ENCODE assay signal across 1 cellular context in genomic region chr6:3364391-3364790, GRCh38.
TF ChIP-seq lines count a peak whose summit lies in the region.

No MANE protein-coding gene starts in this region.

TF ChIP-seq in HepG2, 621 proteins besides CTCF, POLR2A, EP300 and RAD21 (continued from another document and continues in another):
- TF ChIP-seq, protein P1, sequence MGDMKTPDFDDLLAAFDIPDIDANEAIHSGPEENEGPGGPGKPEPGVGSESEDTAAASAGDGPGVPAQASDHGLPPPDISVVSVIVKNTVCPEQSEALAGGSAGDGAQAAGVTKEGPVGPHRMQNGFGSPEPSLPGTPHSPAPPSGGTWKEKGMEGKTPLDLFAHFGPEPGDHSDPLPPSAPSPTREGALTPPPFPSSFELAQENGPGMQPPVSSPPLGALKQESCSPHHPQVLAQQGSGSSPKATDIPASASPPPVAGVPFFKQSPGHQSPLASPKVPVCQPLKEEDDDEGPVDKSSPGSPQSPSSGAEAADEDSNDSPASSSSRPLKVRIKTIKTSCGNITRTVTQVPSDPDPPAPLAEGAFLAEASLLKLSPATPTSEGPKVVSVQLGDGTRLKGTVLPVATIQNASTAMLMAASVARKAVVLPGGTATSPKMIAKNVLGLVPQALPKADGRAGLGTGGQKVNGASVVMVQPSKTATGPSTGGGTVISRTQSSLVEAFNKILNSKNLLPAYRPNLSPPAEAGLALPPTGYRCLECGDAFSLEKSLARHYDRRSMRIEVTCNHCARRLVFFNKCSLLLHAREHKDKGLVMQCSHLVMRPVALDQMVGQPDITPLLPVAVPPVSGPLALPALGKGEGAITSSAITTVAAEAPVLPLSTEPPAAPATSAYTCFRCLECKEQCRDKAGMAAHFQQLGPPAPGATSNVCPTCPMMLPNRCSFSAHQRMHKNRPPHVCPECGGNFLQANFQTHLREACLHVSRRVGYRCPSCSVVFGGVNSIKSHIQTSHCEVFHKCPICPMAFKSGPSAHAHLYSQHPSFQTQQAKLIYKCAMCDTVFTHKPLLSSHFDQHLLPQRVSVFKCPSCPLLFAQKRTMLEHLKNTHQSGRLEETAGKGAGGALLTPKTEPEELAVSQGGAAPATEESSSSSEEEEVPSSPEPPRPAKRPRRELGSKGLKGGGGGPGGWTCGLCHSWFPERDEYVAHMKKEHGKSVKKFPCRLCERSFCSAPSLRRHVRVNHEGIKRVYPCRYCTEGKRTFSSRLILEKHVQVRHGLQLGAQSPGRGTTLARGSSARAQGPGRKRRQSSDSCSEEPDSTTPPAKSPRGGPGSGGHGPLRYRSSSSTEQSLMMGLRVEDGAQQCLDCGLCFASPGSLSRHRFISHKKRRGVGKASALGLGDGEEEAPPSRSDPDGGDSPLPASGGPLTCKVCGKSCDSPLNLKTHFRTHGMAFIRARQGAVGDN (CRISPR knock-in tag; IDR thresholded peaks at IDR 0.05), result peak; percentile 56
- TF ChIP-seq ATF1 (CRISPR knock-in tag; IDR thresholded peaks at IDR 0.05), result peak; percentile 49; the same call in 1 of the 2 replicates
- TF ChIP-seq SRSF1 (optimal IDR thresholded peaks at IDR 0.05; ENCODE audit: low read depth, low read length), result no peak
- TF ChIP-seq SAP130 (CRISPR knock-in tag; IDR thresholded peaks at IDR 0.05; ENCODE audit: low read depth), result no peak
- 0 out of 2 replicates have a peak, but pooled peaks have one; percentile 53 for TF ChIP-seq FLYWCH1 (CRISPR knock-in tag; IDR thresholded peaks at IDR 0.05)
- 0 out of 2 replicates have a peak, but pooled peaks have one; percentile 20 for TF ChIP-seq TBX2 (CRISPR knock-in tag; IDR thresholded peaks at IDR 0.05; ENCODE audit: borderline replicate concordance)
- TF ChIP-seq ZFAT (CRISPR knock-in tag; conservative IDR thresholded peaks at IDR 0.05), result no peak
- TF ChIP-seq GTF3A (CRISPR knock-in tag; conservative IDR thresholded peaks at IDR 0.05), result no peak
- 0 out of 2 replicates have a peak, but pooled peaks have one; percentile 21 for TF ChIP-seq EED (CRISPR knock-in tag; IDR thresholded peaks at IDR 0.05)
- no peak for TF ChIP-seq MTA3 (CRISPR knock-in tag; IDR thresholded peaks at IDR 0.05)
- no peak for TF ChIP-seq ZNF512 (CRISPR knock-in tag; IDR thresholded peaks at IDR 0.05)
- peak; percentile 19; the same call in 1 of the 2 replicates for TF ChIP-seq SALL1 (CRISPR knock-in tag; IDR thresholded peaks at IDR 0.05)
- TF ChIP-seq ARID2 (CRISPR knock-in tag; IDR thresholded peaks at IDR 0.05; ENCODE audit: borderline replicate concordance), result no peak
- TF ChIP-seq ZNF784 (CRISPR knock-in tag; IDR thresholded peaks at IDR 0.05; ENCODE audit: borderline replicate concordance), result no peak
- TF ChIP-seq, protein P2, sequence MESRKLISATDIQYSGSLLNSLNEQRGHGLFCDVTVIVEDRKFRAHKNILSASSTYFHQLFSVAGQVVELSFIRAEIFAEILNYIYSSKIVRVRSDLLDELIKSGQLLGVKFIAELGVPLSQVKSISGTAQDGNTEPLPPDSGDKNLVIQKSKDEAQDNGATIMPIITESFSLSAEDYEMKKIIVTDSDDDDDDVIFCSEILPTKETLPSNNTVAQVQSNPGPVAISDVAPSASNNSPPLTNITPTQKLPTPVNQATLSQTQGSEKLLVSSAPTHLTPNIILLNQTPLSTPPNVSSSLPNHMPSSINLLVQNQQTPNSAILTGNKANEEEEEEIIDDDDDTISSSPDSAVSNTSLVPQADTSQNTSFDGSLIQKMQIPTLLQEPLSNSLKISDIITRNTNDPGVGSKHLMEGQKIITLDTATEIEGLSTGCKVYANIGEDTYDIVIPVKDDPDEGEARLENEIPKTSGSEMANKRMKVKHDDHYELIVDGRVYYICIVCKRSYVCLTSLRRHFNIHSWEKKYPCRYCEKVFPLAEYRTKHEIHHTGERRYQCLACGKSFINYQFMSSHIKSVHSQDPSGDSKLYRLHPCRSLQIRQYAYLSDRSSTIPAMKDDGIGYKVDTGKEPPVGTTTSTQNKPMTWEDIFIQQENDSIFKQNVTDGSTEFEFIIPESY (CRISPR knock-in tag; IDR thresholded peaks at IDR 0.05), result peak; percentile 38; the same call in 1 of the 2 replicates
- TF ChIP-seq, protein P3, sequence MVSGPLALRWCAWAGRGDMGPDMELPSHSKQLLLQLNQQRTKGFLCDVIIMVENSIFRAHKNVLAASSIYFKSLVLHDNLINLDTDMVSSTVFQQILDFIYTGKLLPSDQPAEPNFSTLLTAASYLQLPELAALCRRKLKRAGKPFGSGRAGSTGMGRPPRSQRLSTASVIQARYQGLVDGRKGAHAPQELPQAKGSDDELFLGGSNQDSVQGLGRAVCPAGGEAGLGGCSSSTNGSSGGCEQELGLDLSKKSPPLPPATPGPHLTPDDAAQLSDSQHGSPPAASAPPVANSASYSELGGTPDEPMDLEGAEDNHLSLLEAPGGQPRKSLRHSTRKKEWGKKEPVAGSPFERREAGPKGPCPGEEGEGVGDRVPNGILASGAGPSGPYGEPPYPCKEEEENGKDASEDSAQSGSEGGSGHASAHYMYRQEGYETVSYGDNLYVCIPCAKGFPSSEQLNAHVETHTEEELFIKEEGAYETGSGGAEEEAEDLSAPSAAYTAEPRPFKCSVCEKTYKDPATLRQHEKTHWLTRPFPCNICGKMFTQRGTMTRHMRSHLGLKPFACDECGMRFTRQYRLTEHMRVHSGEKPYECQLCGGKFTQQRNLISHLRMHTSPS (CRISPR knock-in tag; IDR thresholded peaks at IDR 0.05; ENCODE audit: low read depth), result no peak
- TF ChIP-seq, protein P4, sequence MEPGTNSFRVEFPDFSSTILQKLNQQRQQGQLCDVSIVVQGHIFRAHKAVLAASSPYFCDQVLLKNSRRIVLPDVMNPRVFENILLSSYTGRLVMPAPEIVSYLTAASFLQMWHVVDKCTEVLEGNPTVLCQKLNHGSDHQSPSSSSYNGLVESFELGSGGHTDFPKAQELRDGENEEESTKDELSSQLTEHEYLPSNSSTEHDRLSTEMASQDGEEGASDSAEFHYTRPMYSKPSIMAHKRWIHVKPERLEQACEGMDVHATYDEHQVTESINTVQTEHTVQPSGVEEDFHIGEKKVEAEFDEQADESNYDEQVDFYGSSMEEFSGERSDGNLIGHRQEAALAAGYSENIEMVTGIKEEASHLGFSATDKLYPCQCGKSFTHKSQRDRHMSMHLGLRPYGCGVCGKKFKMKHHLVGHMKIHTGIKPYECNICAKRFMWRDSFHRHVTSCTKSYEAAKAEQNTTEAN (CRISPR knock-in tag; conservative IDR thresholded peaks at IDR 0.05), result no peak
- TF ChIP-seq ZNF770 (CRISPR knock-in tag; IDR thresholded peaks at IDR 0.05), result no peak
- TF ChIP-seq ZHX1 (CRISPR knock-in tag; IDR thresholded peaks at IDR 0.05; ENCODE audit: low read depth), result peak; percentile 76; the same call in 1 of the 2 replicates
- TF ChIP-seq ZNF564 (CRISPR knock-in tag; IDR thresholded peaks at IDR 0.05), result no peak
- TF ChIP-seq RXRB (CRISPR knock-in tag; IDR thresholded peaks at IDR 0.05; ENCODE audit: borderline replicate concordance), result no peak
- TF ChIP-seq ZBTB20 (CRISPR knock-in tag; IDR thresholded peaks at IDR 0.05; ENCODE audit: borderline replicate concordance, low read depth), result no peak
- no peak for TF ChIP-seq NFYC (CRISPR knock-in tag; IDR thresholded peaks at IDR 0.05)
- no peak for TF ChIP-seq ZNF256 (CRISPR knock-in tag; conservative IDR thresholded peaks at IDR 0.05)
- TF ChIP-seq CBX1 (IDR thresholded peaks at IDR 0.05; ENCODE audit: low read depth), result no peak
- TF ChIP-seq HOXA3 (CRISPR knock-in tag; IDR thresholded peaks at IDR 0.05), result peak; percentile 50; the same call in 1 of the 2 replicates
- TF ChIP-seq SRF (IDR thresholded peaks at IDR 0.05; ENCODE audit: low read depth, low read length), result no peak
- TF ChIP-seq ZNF7 (CRISPR knock-in tag; IDR thresholded peaks at IDR 0.05), result no peak
- no peak for TF ChIP-seq GATAD1 (CRISPR knock-in tag; IDR thresholded peaks at IDR 0.05)
- TF ChIP-seq SIX4 (CRISPR knock-in tag; IDR thresholded peaks at IDR 0.05), result no peak
- TF ChIP-seq TOPORS (CRISPR knock-in tag; IDR thresholded peaks at IDR 0.05), result no peak
- TF ChIP-seq, protein P5, sequence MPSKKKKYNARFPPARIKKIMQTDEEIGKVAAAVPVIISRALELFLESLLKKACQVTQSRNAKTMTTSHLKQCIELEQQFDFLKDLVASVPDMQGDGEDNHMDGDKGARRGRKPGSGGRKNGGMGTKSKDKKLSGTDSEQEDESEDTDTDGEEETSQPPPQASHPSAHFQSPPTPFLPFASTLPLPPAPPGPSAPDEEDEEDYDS (CRISPR knock-in tag; IDR thresholded peaks at IDR 0.05), result no peak
- 0 out of 2 replicates have a peak, but pooled peaks have one; percentile 13 for TF ChIP-seq ZFP91 (CRISPR knock-in tag; IDR thresholded peaks at IDR 0.05; ENCODE audit: borderline replicate concordance)
- TF ChIP-seq SP140L (CRISPR knock-in tag; IDR thresholded peaks at IDR 0.05; ENCODE audit: borderline replicate concordance), result no peak
- TF ChIP-seq, protein P6, sequence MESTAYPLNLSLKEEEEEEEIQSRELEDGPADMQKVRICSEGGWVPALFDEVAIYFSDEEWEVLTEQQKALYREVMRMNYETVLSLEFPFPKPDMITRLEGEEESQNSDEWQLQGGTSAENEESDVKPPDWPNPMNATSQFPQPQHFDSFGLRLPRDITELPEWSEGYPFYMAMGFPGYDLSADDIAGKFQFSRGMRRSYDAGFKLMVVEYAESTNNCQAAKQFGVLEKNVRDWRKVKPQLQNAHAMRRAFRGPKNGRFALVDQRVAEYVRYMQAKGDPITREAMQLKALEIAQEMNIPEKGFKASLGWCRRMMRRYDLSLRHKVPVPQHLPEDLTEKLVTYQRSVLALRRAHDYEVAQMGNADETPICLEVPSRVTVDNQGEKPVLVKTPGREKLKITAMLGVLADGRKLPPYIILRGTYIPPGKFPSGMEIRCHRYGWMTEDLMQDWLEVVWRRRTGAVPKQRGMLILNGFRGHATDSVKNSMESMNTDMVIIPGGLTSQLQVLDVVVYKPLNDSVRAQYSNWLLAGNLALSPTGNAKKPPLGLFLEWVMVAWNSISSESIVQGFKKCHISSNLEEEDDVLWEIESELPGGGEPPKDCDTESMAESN (CRISPR knock-in tag; conservative IDR thresholded peaks at IDR 0.05), result 0 out of 2 replicates have a peak, but pooled peaks have one; percentile 33
